ENCODE assay signal across 19 cellular contexts in the genomic region with DNA sequence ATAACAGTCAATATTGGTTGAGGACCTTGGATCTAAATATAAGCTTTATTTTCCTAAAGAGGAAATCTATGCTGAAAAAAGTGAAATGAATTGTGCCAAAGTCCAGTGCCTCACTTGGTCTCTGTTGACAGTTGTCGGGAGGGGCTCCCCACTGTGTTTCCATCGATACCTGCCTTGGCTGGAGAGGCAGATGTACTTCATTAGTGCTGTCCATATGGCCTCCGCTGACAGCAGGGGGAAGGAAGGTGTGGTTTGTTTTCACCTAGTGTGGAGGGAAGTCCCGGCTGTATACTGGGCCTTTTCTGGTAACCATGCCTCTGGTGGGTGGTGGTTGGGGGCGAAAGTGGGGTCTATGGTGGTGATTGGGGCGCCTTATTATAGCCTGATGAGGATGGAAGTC. TPM values are rescaled to one million over a fixed set of nuclear protein-coding genes. Genes with fewer than 3 reads are reported as not detected.
DNase-seq lines count a peak whose midpoint lies in the region; ATAC-seq and TF ChIP-seq lines count a peak whose summit lies in the region.
"Had no signal": no experiment of that assay in that cellular context is flagged by ENCODE, and none has a peak within 500 bp of the region (broad histone marks: within the 10 kb centered on the region; RNA-seq: fewer than 3 reads in every experiment).

No MANE protein-coding gene starts in this region.

- no peaks in the 10 kb centered on the region for H3K9me3 Mint-ChIP-seq in natural killer cell
- H3K9me3 Mint-ChIP-seq in natural killer cell treated with Interleukin-12 subunit alpha and Interleukin-12 subunit beta and Interleukin-15 and Interleukin-18, amount 100 ng/mL, for 72 hours, result no peaks in the 10 kb centered on the region
- H3K9me3 Mint-ChIP-seq: activated CD4-positive, alpha-beta T cell treated with anti-CD3 and anti-CD28 coated beads, Interleukin-2, amount 10 ng/mL, durations not matched to agents 7 days and 5 days had no signal

- peak overlapping the region in 2 of 4 donors; percentile 25 to 28 for H3K27ac ChIP-seq in Peyer's patch
- H3K27ac ChIP-seq: dorsolateral prefrontal cortex, epithelial cell of prostate, foreskin keratinocyte, left lung, neutrophil, spleen had no signal

- intact Hi-C loops in natural killer cell (cut with micrococcal nuclease) (no loop called here), left colon (cut with DNase I, micrococcal nuclease) (no loop called here)

- peak overlapping the region; percentile 8 to 43 for H3K27ac Mint-ChIP-seq in natural killer cell
- H3K27ac Mint-ChIP-seq in natural killer cell treated with Interleukin-12 subunit alpha and Interleukin-12 subunit beta and Interleukin-15 and Interleukin-18, amount 100 ng/mL, for 72 hours, result no peak overlapping the region
- H3K27ac Mint-ChIP-seq: activated CD4-positive, alpha-beta T cell treated with anti-CD3 and anti-CD28 coated beads, Interleukin-2, amount 10 ng/mL, durations not matched to agents 7 days and 5 days had no signal

- no peak overlapping the region for H3K4me3 ChIP-seq in Peyer's patch
- H3K4me3 ChIP-seq: dorsolateral prefrontal cortex, left lung, spleen had no signal

- no peak for DNase-seq in natural killer cell
- DNase-seq in natural killer cell treated with Interleukin-12 subunit alpha and Interleukin-12 subunit beta and Interleukin-15 and Interleukin-18, amount 100 ng/mL, for 72 hours (ENCODE audit: low spot score), result no peak
- DNase-seq in Peyer's patch, result peak in 2 of 3 donors; percentile 73 to 76
- DNase-seq in left colon, result peak; percentile 66 to 84
- DNase-seq in stimulated activated naive CD4-positive, alpha-beta T cell (lab: John Stamatoyannopoulos, UW), result no peak
- no peak for DNase-seq in T1000 (lab: John Stamatoyannopoulos, UW)
- DNase-seq: ACHN; activated CD4-positive, alpha-beta T cell treated with anti-CD3 and anti-CD28 coated beads, Interleukin-2, amount 10 ng/mL, durations not matched to agents 7 days and 5 days; activated CD8-positive, alpha-beta memory T cell treated with anti-CD3 and anti-CD28 coated beads, Interleukin-2, amount 50 U/mL, for 48 hours; activated gamma-delta T cell treated with Interleukin-2 at 50 U/mL for 16 hours; DMS79 treated with DMSO at 0.1 percent for 48 hours; foreskin keratinocyte; left lung; spleen had no signal

- TF ChIP-seq POLR2A in Peyer's patch (IDR thresholded peaks at IDR 0.05), result no peak

- no peak overlapping the region for H3K4me3 Mint-ChIP-seq in natural killer cell
- no peak overlapping the region for H3K4me3 Mint-ChIP-seq in natural killer cell treated with Interleukin-12 subunit alpha and Interleukin-12 subunit beta and Interleukin-15 and Interleukin-18, amount 100 ng/mL, for 72 hours
- H3K4me3 Mint-ChIP-seq: activated CD4-positive, alpha-beta T cell treated with anti-CD3 and anti-CD28 coated beads, Interleukin-2, amount 10 ng/mL, durations not matched to agents 7 days and 5 days had no signal

- no peaks in the 10 kb centered on the region for H3K9me3 ChIP-seq in Peyer's patch
- H3K9me3 ChIP-seq: left lung, neutrophil, spleen had no signal

- peaks cover 25 to 39% of the 10 kb centered on the region in 2 donors for H3K4me1 Mint-ChIP-seq in natural killer cell
- H3K4me1 Mint-ChIP-seq in natural killer cell treated with Interleukin-12 subunit alpha and Interleukin-12 subunit beta and Interleukin-15 and Interleukin-18, amount 100 ng/mL, for 72 hours (ENCODE audit: low read depth in 2 of 2), result peaks cover 9 to 18% of the 10 kb centered on the region in 2 donors

- H3K27me3 ChIP-seq in Peyer's patch, result no peaks in the 10 kb centered on the region
- H3K27me3 ChIP-seq: dorsolateral prefrontal cortex, foreskin keratinocyte, left lung, neutrophil, spleen had no signal

- no peaks in the 10 kb centered on the region for H3K27me3 Mint-ChIP-seq in natural killer cell (ENCODE audit: low read depth in 2 of 2)
- no peaks in the 10 kb centered on the region for H3K27me3 Mint-ChIP-seq in natural killer cell treated with Interleukin-12 subunit alpha and Interleukin-12 subunit beta and Interleukin-15 and Interleukin-18, amount 100 ng/mL, for 72 hours
- H3K27me3 Mint-ChIP-seq: activated CD4-positive, alpha-beta T cell treated with anti-CD3 and anti-CD28 coated beads, Interleukin-2, amount 10 ng/mL, durations not matched to agents 7 days and 5 days had no signal

- TF ChIP-seq CTCF in natural killer cell (IDR thresholded peaks at IDR 0.05), result no peak
- no peak for TF ChIP-seq CTCF in Peyer's patch (IDR thresholded peaks at IDR 0.05)

- no peaks in the 10 kb centered on the region for H3K36me3 ChIP-seq in Peyer's patch
- H3K36me3 ChIP-seq: left lung, neutrophil, spleen had no signal

- peaks cover 0 to 17% (median 3%) of the 10 kb centered on the region in 4 donors for H3K4me1 ChIP-seq in Peyer's patch

- H3K36me3 Mint-ChIP-seq in natural killer cell, result no peaks in the 10 kb centered on the region
- H3K36me3 Mint-ChIP-seq in natural killer cell treated with Interleukin-12 subunit alpha and Interleukin-12 subunit beta and Interleukin-15 and Interleukin-18, amount 100 ng/mL, for 72 hours, result no peaks in the 10 kb centered on the region

- ATAC-seq in natural killer cell, result peak in 2 of 3 donors; percentile 36 to 60
- ATAC-seq in natural killer cell treated with Interleukin-12 subunit alpha and Interleukin-12 subunit beta and Interleukin-15 and Interleukin-18, amount 100 ng/mL, for 72 hours, result no peak
- peak; percentile 89 for ATAC-seq in left colon
- no peak for ATAC-seq in GM21447 (IDR thresholded peaks at IDR 0.05; ENCODE audit: unreplicated experiment)
- no peak for ATAC-seq in GM21381 (IDR thresholded peaks at IDR 0.05; ENCODE audit: unreplicated experiment)
- ATAC-seq: foreskin keratinocyte, left lung had no signal

RNA-seq across cellular contexts. Expression of a gene that starts 42.7 kb away (rescaled TPM):
- total RNA-seq in natural killer cell (10 to 100 TPM; 23.8 to 26.3 (median 26.3) TPM), Peyer's patch (100 to 1,000 TPM in 2 of 4 donors, 10 to 100 TPM in 2; 59.4 to 151 (median 96.8) TPM), left colon (100 to 1,000 TPM; 103 to 111 TPM)
- total RNA-seq in natural killer cell treated with Interleukin-12 subunit alpha and Interleukin-12 subunit beta and Interleukin-15 and Interleukin-18, amount 100 ng/mL, for 72 hours, result 10 to 100 TPM; 18.9 to 29.6 TPM

Comparison
In these comparisons a context has a peak if more than half of its experiments do, and no peak if none do; other contexts are left out.
1. ATAC-seq: peak in natural killer cell (2 of 3) and left colon (single experiment); none in natural killer cell treated with Interleukin-12 subunit alpha and Interleukin-12 subunit beta and Interleukin-15 and Interleukin-18, amount 100 ng/mL, for 72 hours (0 of 2), GM21447 (single experiment) and GM21381 (single experiment).
2. H3K27ac Mint-ChIP-seq: peak in natural killer cell (2 of 2); none in natural killer cell treated with Interleukin-12 subunit alpha and Interleukin-12 subunit beta and Interleukin-15 and Interleukin-18, amount 100 ng/mL, for 72 hours (0 of 2).
3. DNase-seq: peak in Peyer's patch (2 of 3) and left colon (2 of 2); none in natural killer cell (single experiment), natural killer cell treated with Interleukin-12 subunit alpha and Interleukin-12 subunit beta and Interleukin-15 and Interleukin-18, amount 100 ng/mL, for 72 hours (single experiment), stimulated activated naive CD4-positive, alpha-beta T cell (0 of 6) and T1000 (single experiment).